Comparison of ENCODE assay signal across 9 cellular contexts in the genomic region with DNA sequence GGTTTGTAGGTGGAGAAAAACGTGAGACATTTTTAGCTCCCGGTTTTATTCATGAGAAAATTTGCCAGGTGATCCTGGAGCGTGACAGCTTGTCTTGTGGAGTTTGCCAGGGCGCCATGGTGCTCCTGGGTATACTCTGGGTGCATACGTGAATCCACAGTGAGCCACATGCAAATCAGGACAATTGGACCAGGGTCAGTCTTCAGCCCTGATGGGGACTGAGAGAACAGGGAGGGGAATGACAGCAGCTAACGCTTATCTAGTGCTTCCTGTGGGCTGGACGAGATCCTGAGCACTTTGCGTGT.
DNase-seq lines count a peak whose midpoint lies in the region; ATAC-seq and TF ChIP-seq lines count a peak whose summit lies in the region.
"Had no signal": no experiment of that assay in that cellular context is flagged by ENCODE, and none has a peak within 500 bp of the region (broad histone marks: within the 10 kb centered on the region; RNA-seq: fewer than 3 reads in every experiment).

No MANE protein-coding gene starts in this region.

- H3K27ac Mint-ChIP-seq in MCF 10A (ENCODE audit: low read depth, unreplicated experiment) (peak overlapping the region; percentile 63), T-cell (no peak overlapping the region)
- no peak overlapping the region for H3K27ac Mint-ChIP-seq in activated T-cell treated with anti-CD3 and anti-CD28 coated beads, Interleukin-2, amount 50 U/mL, for 72 hours

- ATAC-seq in T-cell (replicated peaks in 1 of 4), result no peak
- no peak for ATAC-seq in HG03469 (IDR thresholded peaks at IDR 0.05; ENCODE audit: unreplicated experiment)
- no peak for ATAC-seq in activated T-cell treated with anti-CD3 and anti-CD28 coated beads, Interleukin-2, amount 50 U/mL, for 72 hours (replicated peaks in 1 of 2)

- DNase-seq in M059J (ENCODE audit: low read depth) (peak; percentile 55), MCF 10A (ENCODE audit: unreplicated experiment) (peak; percentile 25), hepatocyte (ENCODE audit: low spot score) (no peak), stomach (no peak), SIG-M5 (lab: John Stamatoyannopoulos, UW) (no peak), T-cell (no peak)
- no peak for DNase-seq in activated T-cell treated with anti-CD3 and anti-CD28 coated beads, Interleukin-2, amount 50 U/mL, for 72 hours

- peak overlapping the region; percentile 69 for H3K27ac ChIP-seq in hepatocyte
- peak overlapping the region in 4 of 5 donors; percentile 78 to 84 (median 81) for H3K27ac ChIP-seq in stomach

- TF ChIP-seq CTCF in MCF 10A (IDR thresholded peaks at IDR 0.05; ENCODE audit: unreplicated experiment) (no peak), hepatocyte (IDR thresholded peaks at IDR 0.05; ENCODE audit: poor library complexity) (no peak), stomach (IDR thresholded peaks at IDR 0.05) (no peak)

- peak overlapping the region; percentile 59 for H3K4me3 Mint-ChIP-seq in MCF 10A (ENCODE audit: unreplicated experiment)
- H3K4me3 Mint-ChIP-seq in T-cell, result peak overlapping the region in 1 of 3 donors; percentile 24
- H3K4me3 Mint-ChIP-seq in activated T-cell treated with anti-CD3 and anti-CD28 coated beads, Interleukin-2, amount 50 U/mL, for 72 hours, result no peak overlapping the region

- peak overlapping the region; percentile 66 for H3K4me2 ChIP-seq in hepatocyte

- H3K79me2 ChIP-seq in hepatocyte, result no peaks in the 10 kb centered on the region

- H3K4me1 ChIP-seq in hepatocyte (ENCODE audit: insufficient read depth), result peaks cover 45% of the 10 kb centered on the region
- peaks cover 46 to 73% (median 59%) of the 10 kb centered on the region in 4 donors for H3K4me1 ChIP-seq in stomach

- H3K9me2 ChIP-seq in hepatocyte (replicated peaks; ENCODE audit: insufficient read depth), result no peaks in the 10 kb centered on the region

- H3K27me3 Mint-ChIP-seq in MCF 10A (ENCODE audit: insufficient read depth, unreplicated experiment) (no peaks in the 10 kb centered on the region), T-cell (peaks cover 0 to 3% of the 10 kb centered on the region in 2 donors)
- peaks cover 29% of the 10 kb centered on the region for H3K27me3 Mint-ChIP-seq in activated T-cell treated with anti-CD3 and anti-CD28 coated beads, Interleukin-2, amount 50 U/mL, for 72 hours (ENCODE audit: low read depth)

- no peaks in the 10 kb centered on the region for H3K36me3 Mint-ChIP-seq in MCF 10A (ENCODE audit: insufficient read depth, unreplicated experiment)
- no peaks in the 10 kb centered on the region for H3K36me3 Mint-ChIP-seq in T-cell
- peaks cover 0 to 2% of the 10 kb centered on the region in 2 donors for H3K36me3 Mint-ChIP-seq in activated T-cell treated with anti-CD3 and anti-CD28 coated beads, Interleukin-2, amount 50 U/mL, for 72 hours (ENCODE audit: insufficient read depth in 2 of 2)

- BruUV-seq in MCF 10A (replicated peaks; lab: Mats Ljungman, UMichigan), result no TSS peak

- POLR2A ChIA-PET in MCF 10A (lab: Yijun Ruan, JAX), result interaction anchor here (0.7 to 2.8 kb wide), 18 partner anchors 9 to 228 kb away, joined by 3 to 33 read pairs (median 4); a partner anchor contains a TSS
- POLR2A ChIA-PET in T-cell (lab: Charles Lee), result interaction anchor here in 1 of 2 donors (0.5 kb wide), 1 partner anchor 134 kb away, joined by 5 read pairs; no protein-coding TSS in a partner anchor

- H3K27me3 ChIP-seq in hepatocyte (no peaks in the 10 kb centered on the region), stomach (no peaks in the 10 kb centered on the region)
- H3K27me3 ChIP-seq: MG63 had no signal

- no peak for TF ChIP-seq EP300 in stomach (IDR thresholded peaks at IDR 0.05)

- CTCF ChIA-PET in MCF 10A (lab: Yijun Ruan, JAX) (interaction anchor here (0.6 to 1.6 kb wide), 10 partner anchors 11 to 188 kb away, joined by 3 to 4 read pairs (median 3); no protein-coding TSS in a partner anchor), T-cell (lab: Charles Lee) (no interaction called here)

- H3K4me3 ChIP-seq in hepatocyte (no peak overlapping the region), stomach (peak overlapping the region in 1 of 4 donors; percentile 17)

- H3K9me3 ChIP-seq in hepatocyte (ENCODE audit: low read depth) (no peaks in the 10 kb centered on the region), stomach (no peaks in the 10 kb centered on the region)
- H3K9me3 ChIP-seq: MG63 had no signal

- intact Hi-C loops in MCF 10A (cut with micrococcal nuclease), result loop anchor here (10.0 kb wide), 1 partner anchor 301 kb away; no protein-coding TSS in a partner anchor
- intact Hi-C loops in stomach (cut with DNase I; ENCODE audit: low total_unique reads), result no loop called here

- H2AFZ ChIP-seq in hepatocyte, result no peak overlapping the region

- H3K9me3 Mint-ChIP-seq in MCF 10A (ENCODE audit: unreplicated experiment), result no peaks in the 10 kb centered on the region
- no peaks in the 10 kb centered on the region for H3K9me3 Mint-ChIP-seq in T-cell
- H3K9me3 Mint-ChIP-seq in activated T-cell treated with anti-CD3 and anti-CD28 coated beads, Interleukin-2, amount 50 U/mL, for 72 hours, result no peaks in the 10 kb centered on the region

- no peak for TF ChIP-seq POLR2A in stomach (IDR thresholded peaks at IDR 0.05)

- H3K4me1 Mint-ChIP-seq in MCF 10A (ENCODE audit: insufficient read depth, unreplicated experiment) (peaks cover 47% of the 10 kb centered on the region), T-cell (peaks cover 20 to 26% (median 22%) of the 10 kb centered on the region in 3 donors)
- H3K4me1 Mint-ChIP-seq in activated T-cell treated with anti-CD3 and anti-CD28 coated beads, Interleukin-2, amount 50 U/mL, for 72 hours (ENCODE audit: low read depth), result peaks cover 51% of the 10 kb centered on the region

- H4K20me1 ChIP-seq in hepatocyte (ENCODE audit: insufficient read depth, poor library complexity, severe bottlenecking), result no peaks in the 10 kb centered on the region

- 65% methylated on average over 8 of the region's 8 CpGs for WGBS in hepatocyte (ENCODE audit: low lambda C conversion rate, missing lambda C conversion rate)
- WGBS in stomach, 5 donors, result 46 to 58% (median 47%) methylated on average over 8 of the region's 8 CpGs

- H3K36me3 ChIP-seq in hepatocyte (replicated peaks; ENCODE audit: insufficient read depth, low read depth) (no peaks in the 10 kb centered on the region), stomach (no peaks in the 10 kb centered on the region)
- H3K36me3 ChIP-seq: MG63 had no signal

Comparison
In these comparisons a context has a peak if more than half of its experiments do, and no peak if none do; other contexts are left out.
1. DNase-seq: peak in M059J (single experiment) and MCF 10A (single experiment); none in hepatocyte (single experiment), stomach (single experiment), SIG-M5 (single experiment), T-cell (0 of 34) and activated T-cell treated with anti-CD3 and anti-CD28 coated beads, Interleukin-2, amount 50 U/mL, for 72 hours (0 of 2).